Comparison of ENCODE assay signal across 12 cellular contexts in the genomic region with DNA sequence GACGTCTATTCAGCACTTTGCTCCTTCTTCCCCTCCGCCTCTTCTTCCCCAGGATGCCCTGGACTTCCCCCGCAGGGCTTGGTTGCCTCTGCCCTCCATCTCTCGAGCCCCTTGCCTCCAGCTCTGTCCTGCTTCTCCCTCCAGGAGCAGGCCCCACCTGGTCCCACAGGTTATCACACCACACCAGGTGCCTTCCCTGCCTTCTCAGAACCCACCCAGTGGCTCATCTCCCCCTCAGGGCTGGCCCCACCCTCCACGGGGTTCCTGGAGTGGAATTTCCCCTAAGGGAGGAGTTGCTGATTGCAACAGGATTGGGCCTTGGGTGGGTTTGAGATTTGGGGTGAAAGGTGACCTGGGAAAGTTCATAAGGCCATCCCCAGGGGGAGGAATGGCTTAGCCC. TPM values are rescaled to one million over a fixed set of nuclear protein-coding genes. Genes with fewer than 3 reads are reported as not detected.
"Had no signal": no experiment of that assay in that cellular context is flagged by ENCODE, and none has a peak within 500 bp of the region (broad histone marks: within the 10 kb centered on the region; RNA-seq: fewer than 3 reads in every experiment).

No MANE protein-coding gene starts in this region.

- H3K27ac Mint-ChIP-seq: GM23338, HFFc6, IgD-negative memory B cell had no signal

- H3K4me3 ChIP-seq: GM23338, HAP-1 had no signal

- DNase-seq: H7, HFFc6, KBM-7 had no signal

- H3K36me3 ChIP-seq: HAP-1 had no signal

- H3K27ac ChIP-seq: HL-60, KMS-11 had no signal

- H3K9me3 ChIP-seq: HAP-1 had no signal

- H3K4me3 Mint-ChIP-seq: GM23338, HFFc6, IgD-negative memory B cell had no signal

- ATAC-seq: GM23338, HCT116, HepG2 had no signal

- H3K9me3 Mint-ChIP-seq: GM23338, HFFc6 had no signal

- H2AFZ ChIP-seq: GM23338 had no signal

- H3K4me2 ChIP-seq: GM23338, KMS-11 had no signal

- H3K36me3 Mint-ChIP-seq: IgD-negative memory B cell had no signal

- H3K4me1 ChIP-seq: HAP-1 had no signal

RNA-seq across cellular contexts. Expression of a gene that starts 49.0 kb away (rescaled TPM):
- total RNA-seq: GM23338, H4, H7, HepG2, HFFc6, HT1080 had no signal
